In genomic region chr10:58326967-58327381, GRCh38 we compare ENCODE assay signal across 13 cellular contexts. TPM values are rescaled to one million over a fixed set of nuclear protein-coding genes. Genes with fewer than 3 reads are reported as not detected.
DNase-seq lines count a peak whose midpoint lies in the region; ATAC-seq and TF ChIP-seq lines count a peak whose summit lies in the region.
"Had no signal": no experiment of that assay in that cellular context is flagged by ENCODE, and none has a peak within 500 bp of the region (broad histone marks: within the 10 kb centered on the region; RNA-seq: fewer than 3 reads in every experiment).

No MANE protein-coding gene starts in this region.

- ATAC-seq in foreskin keratinocyte (peak; percentile 99), GM19351 (IDR thresholded peaks at IDR 0.05; ENCODE audit: unreplicated experiment) (no peak)
- ATAC-seq in CD8-positive, alpha-beta T cell: no peak

- no peak overlapping the region for H3K4me3 Mint-ChIP-seq in CD8-positive, alpha-beta T cell
- H3K4me3 Mint-ChIP-seq: activated CD4-positive, alpha-beta memory T cell treated with anti-CD3 and anti-CD28 coated beads, Interleukin-2, amount 10 ng/mL, durations not matched to agents 7 days and 5 days; activated naive CD8-positive, alpha-beta T cell had no signal

- H3K36me3 ChIP-seq in ascending aorta (no peaks in the 10 kb centered on the region), ovary (no peaks in the 10 kb centered on the region)
- H3K36me3 ChIP-seq in CD8-positive, alpha-beta T cell (ENCODE audit: insufficient read depth, low read length): no peaks in the 10 kb centered on the region

- intact Hi-C loops in ascending aorta (cut with DNase I) (no loop called here), ovary (cut with DNase I) (no loop called here)
- intact Hi-C loops in CD8-positive, alpha-beta T cell (cut with DNase I, micrococcal nuclease): no loop called here

- CTCF ChIA-PET in CD8-positive, alpha-beta T cell (lab: Charles Lee): no interaction called here

- no peaks in the 10 kb centered on the region for H3K9me3 Mint-ChIP-seq in CD8-positive, alpha-beta T cell
- H3K9me3 Mint-ChIP-seq: activated CD4-positive, alpha-beta memory T cell treated with anti-CD3 and anti-CD28 coated beads, Interleukin-2, amount 10 ng/mL, durations not matched to agents 7 days and 5 days had no signal

- peaks cover 12% of the 10 kb centered on the region for H3K4me1 Mint-ChIP-seq in CD8-positive, alpha-beta T cell (ENCODE audit: low read depth)

- H3K4me1 ChIP-seq in ascending aorta (no peaks in the 10 kb centered on the region), foreskin keratinocyte (no peaks in the 10 kb centered on the region), ovary (ENCODE audit: insufficient read depth) (no peaks in the 10 kb centered on the region)
- H3K4me1 ChIP-seq in CD8-positive, alpha-beta T cell (ENCODE audit: insufficient read depth, low read length): peaks cover 7% of the 10 kb centered on the region

- H3K27me3 Mint-ChIP-seq in CD8-positive, alpha-beta T cell (ENCODE audit: low read depth): no peaks in the 10 kb centered on the region

- no peaks in the 10 kb centered on the region for H3K27me3 ChIP-seq in ascending aorta
- H3K27me3 ChIP-seq in foreskin keratinocyte: peaks cover 6% of the 10 kb centered on the region
- no peaks in the 10 kb centered on the region for H3K27me3 ChIP-seq in ovary
- H3K27me3 ChIP-seq in CD8-positive, alpha-beta T cell (ENCODE audit: insufficient read depth, low read length): no peaks in the 10 kb centered on the region

- H3K27ac ChIP-seq in ascending aorta: no peak overlapping the region
- H3K27ac ChIP-seq in foreskin keratinocyte: no peak overlapping the region
- no peak overlapping the region for H3K27ac ChIP-seq in ovary
- no peak overlapping the region for H3K27ac ChIP-seq in CD8-positive, alpha-beta T cell (ENCODE audit: low read depth, low read length)

- POLR2A ChIA-PET in CD8-positive, alpha-beta T cell (lab: Charles Lee): no interaction called here

- no peak for TF ChIP-seq POLR2A in ovary (IDR thresholded peaks at IDR 0.05)

- no peaks in the 10 kb centered on the region for H3K9me3 ChIP-seq in ascending aorta
- H3K9me3 ChIP-seq in ovary: no peaks in the 10 kb centered on the region
- no peaks in the 10 kb centered on the region for H3K9me3 ChIP-seq in CD8-positive, alpha-beta T cell (ENCODE audit: low read length)

- H3K4me3 ChIP-seq in ascending aorta (peak overlapping the region; percentile 44 to 56), ovary (no peak overlapping the region)
- no peak overlapping the region for H3K4me3 ChIP-seq in CD8-positive, alpha-beta T cell (ENCODE audit: low read depth, low read length)

- no peaks in the 10 kb centered on the region for H3K36me3 Mint-ChIP-seq in CD8-positive, alpha-beta T cell
- H3K36me3 Mint-ChIP-seq: activated naive CD8-positive, alpha-beta T cell had no signal

- WGBS in ovary, 3 donors: 10 to 31% (median 18%) methylated on average over 17 to 25 of the region's 25 CpGs

- TF ChIP-seq EP300 in ovary (IDR thresholded peaks at IDR 0.05): no peak

- DNase-seq in AG08395 (ENCODE audit: low spot score): peak; percentile 88
- peak in 1 of 2 donors; percentile 71 for DNase-seq in ascending aorta (ENCODE audit: low spot score in 2 of 2)
- peak; percentile 22 to 56 for DNase-seq in foreskin keratinocyte
- DNase-seq in ovary: peak; percentile 18 to 51 (median 34)
- no peak for DNase-seq in NCI-H2029 (lab: John Stamatoyannopoulos, UW)
- DNase-seq in CD8-positive, alpha-beta T cell: no peak
- DNase-seq in COR-L47 (lab: John Stamatoyannopoulos, UW): no peak
- DNase-seq: activated CD4-positive, alpha-beta memory T cell treated with anti-CD3 and anti-CD28 coated beads, Interleukin-2, amount 10 ng/mL, durations not matched to agents 7 days and 5 days; AML-193; NCI-H774; stimulated activated CD4-positive, alpha-beta T cell treated with anti-CD3 and anti-CD28 coated beads, Interleukin-1b, Interleukin-23, amount 100 ng/mL, for 48 hours had no signal

- no peak for TF ChIP-seq CTCF in ascending aorta (IDR thresholded peaks at IDR 0.05)
- TF ChIP-seq CTCF in foreskin keratinocyte (conservative IDR thresholded peaks at IDR 0.05): no peak
- no peak for TF ChIP-seq CTCF in ovary (IDR thresholded peaks at IDR 0.05)
- no peak for TF ChIP-seq CTCF in CD8-positive, alpha-beta T cell (IDR thresholded peaks at IDR 0.05)

- H3K27ac Mint-ChIP-seq in CD8-positive, alpha-beta T cell: no peak overlapping the region
- H3K27ac Mint-ChIP-seq: activated CD4-positive, alpha-beta memory T cell treated with anti-CD3 and anti-CD28 coated beads, Interleukin-2, amount 10 ng/mL, durations not matched to agents 7 days and 5 days; activated naive CD8-positive, alpha-beta T cell had no signal

RNA-seq across cellular contexts. Expression of gene UBE2D1, which starts 7.8 kb away (rescaled TPM):
- 4.2 TPM for total RNA-seq in ascending aorta
- total RNA-seq in foreskin keratinocyte: 16.4 and 16.6 TPM in 2 replicates
- 16.3 and 19.1 TPM in 2 replicates for polyA plus RNA-seq in foreskin keratinocyte
- total RNA-seq in ovary: 10 to 100 TPM; 11.6 to 18.0 (median 14.1) TPM
- polyA plus RNA-seq in ovary: 10 to 100 TPM in 1 of 2 donors, 1 to 10 TPM in 1; 9.8 to 20.1 TPM
- 1 to 10 TPM; 8.8 to 9.4 TPM for total RNA-seq in CD8-positive, alpha-beta T cell

RNA-seq across cellular contexts. Expression of gene CISD1, which starts 58.0 kb away (rescaled TPM):
- 18.0 TPM for total RNA-seq in ascending aorta
- 44.5 and 45.5 TPM in 2 replicates for total RNA-seq in foreskin keratinocyte
- 61.8 and 71.2 TPM in 2 replicates for polyA plus RNA-seq in foreskin keratinocyte
- total RNA-seq in ovary: 10 to 100 TPM; 20.2 to 29.2 (median 25.5) TPM
- polyA plus RNA-seq in ovary: 10 to 100 TPM; 10.6 to 35.7 TPM
- total RNA-seq in CD8-positive, alpha-beta T cell: 1 to 10 TPM; 2.8 to 3.2 TPM

RNA-seq across cellular contexts. Expression of gene TFAM, which starts 58.2 kb away (rescaled TPM):
- 3.4 TPM for total RNA-seq in ascending aorta
- 34.9 and 51.5 TPM in 2 replicates for total RNA-seq in foreskin keratinocyte
- polyA plus RNA-seq in foreskin keratinocyte: 12.0 and 21.3 TPM in 2 replicates
- total RNA-seq in ovary: 10 to 100 TPM; 17.6 to 46.6 (median 38.2) TPM
- 10 to 100 TPM; 12.0 to 17.8 TPM for polyA plus RNA-seq in ovary
- 10 to 100 TPM; 53.7 to 55.7 TPM for total RNA-seq in CD8-positive, alpha-beta T cell

RNA-seq across cellular contexts. Expression of gene IPMK, which starts 59.3 kb away (rescaled TPM):
- 2.8 TPM for total RNA-seq in ascending aorta
- total RNA-seq in foreskin keratinocyte: 4.5 and 4.6 TPM in 2 replicates
- polyA plus RNA-seq in foreskin keratinocyte: 0.81 and 0.87 TPM in 2 replicates
- total RNA-seq in ovary: 1 to 10 TPM; 2.7 to 4.3 (median 3.4) TPM
- 1 to 10 TPM; 1.5 to 2.3 TPM for polyA plus RNA-seq in ovary
- 1 to 10 TPM; 1.7 to 2.0 TPM for total RNA-seq in CD8-positive, alpha-beta T cell

Comparison
In these comparisons a context has a peak if more than half of its experiments do, and no peak if none do; other contexts are left out.
1. DNase-seq: peak in AG08395 (single experiment), foreskin keratinocyte (2 of 2) and ovary (5 of 5); none in NCI-H2029 (single experiment), CD8-positive, alpha-beta T cell (0 of 7) and COR-L47 (single experiment).
2. H3K4me3 ChIP-seq: peak in ascending aorta (2 of 2); none in ovary (single experiment) and CD8-positive, alpha-beta T cell (single experiment).